Comparison of ENCODE assay signal across 27 cellular contexts in the genomic region with DNA sequence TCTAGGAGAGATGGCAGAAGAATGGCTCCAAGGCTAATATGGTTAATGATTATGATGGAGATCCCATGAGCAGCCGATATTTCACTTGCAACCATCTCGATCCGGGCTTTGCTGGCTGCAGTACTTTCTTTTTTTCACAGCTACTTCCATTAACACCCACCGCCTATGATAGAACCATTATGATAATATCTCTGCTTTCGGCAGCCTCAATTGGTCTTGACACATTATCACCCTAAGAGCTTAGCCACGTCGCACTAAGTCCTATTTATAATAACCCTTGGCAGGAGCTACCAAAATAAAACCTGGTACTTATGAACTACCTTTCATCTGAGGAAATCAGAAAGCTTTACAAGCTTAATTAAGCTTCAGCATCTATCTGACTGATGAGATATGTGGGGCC.
"Had no signal": no experiment of that assay in that cellular context is flagged by ENCODE, and none has a peak within 500 bp of the region (broad histone marks: within the 10 kb centered on the region; RNA-seq: fewer than 3 reads in every experiment).

No MANE protein-coding gene starts in this region.

- H3K4me3 ChIP-seq: heart right ventricle, hepatocyte, lung, mucosa of descending colon, pancreas, psoas muscle, right lobe of liver, smooth muscle cell, stomach, testis, thyroid gland, transverse colon, upper lobe of left lung, vagina had no signal

- ATAC-seq: left lobe of liver; mucosa of descending colon; naive thymus-derived CD4-positive, alpha-beta T cell; natural killer cell treated with Interleukin-12 subunit alpha and Interleukin-12 subunit beta and Interleukin-15 and Interleukin-18, amount 100 ng/mL, for 72 hours; pancreas; psoas muscle; right lobe of liver; stimulated activated naive B cell treated with anti-CD40 and anti-IgM and Interleukin-4, amounts not matched to agents 10 μg/mL and 1 μg/mL and 100 μg/mL, for 72 hours; stimulated activated naive CD8-positive, alpha-beta T cell treated with anti-CD3 and anti-CD28 coated beads, Interleukin-15, Interleukin-2, amounts not matched to agents 100 U/mL and 50 U/mL, for 24 hours had no signal

- H3K27ac ChIP-seq: heart right ventricle, hepatocyte, pancreas, psoas muscle, right lobe of liver, stomach, testis, thyroid gland, transverse colon, upper lobe of left lung, vagina had no signal

- DNase-seq: heart right ventricle; islet precursor cell; mesendoderm; midbrain; mucosa of descending colon; naive thymus-derived CD4-positive, alpha-beta T cell; nucleus accumbens; pancreas; psoas muscle; right lobe of liver; stimulated activated CD4-positive, alpha-beta T cell treated with anti-CD3 and anti-CD28 coated beads, Interleukin-12 subunit alpha, Interleukin-12 subunit beta, amount 100 ng/mL, for 4 hours; stimulated activated CD4-positive, alpha-beta T cell treated with anti-CD3 and anti-CD28 coated beads, Interleukin-15, amount 100 ng/mL, for 24 hours; stimulated activated CD4-positive, alpha-beta T cell treated with anti-CD3 and anti-CD28 coated beads, Interleukin-2, amount 100 ng/mL, for 24 hours; stimulated activated CD4-positive, alpha-beta T cell treated with anti-CD3 and anti-CD28 coated beads, Interleukin-4, amount 100 ng/mL, for 1 hour; stimulated activated naive B cell treated with anti-CD40 and anti-IgM and Interleukin-4, amounts not matched to agents 10 μg/mL and 1 μg/mL and 100 μg/mL, for 72 hours; stimulated activated naive CD8-positive, alpha-beta T cell treated with anti-CD3 and anti-CD28 coated beads, Interleukin-15, Interleukin-2, amounts not matched to agents 100 U/mL and 50 U/mL, for 24 hours; stomach; testis; thyroid gland; transverse colon; upper lobe of left lung had no signal

- H3K27me3 ChIP-seq: pancreas, right lobe of liver, testis, thyroid gland, upper lobe of left lung, vagina had no signal
